ENCODE assay signal across 2 cellular contexts in the genomic region with DNA sequence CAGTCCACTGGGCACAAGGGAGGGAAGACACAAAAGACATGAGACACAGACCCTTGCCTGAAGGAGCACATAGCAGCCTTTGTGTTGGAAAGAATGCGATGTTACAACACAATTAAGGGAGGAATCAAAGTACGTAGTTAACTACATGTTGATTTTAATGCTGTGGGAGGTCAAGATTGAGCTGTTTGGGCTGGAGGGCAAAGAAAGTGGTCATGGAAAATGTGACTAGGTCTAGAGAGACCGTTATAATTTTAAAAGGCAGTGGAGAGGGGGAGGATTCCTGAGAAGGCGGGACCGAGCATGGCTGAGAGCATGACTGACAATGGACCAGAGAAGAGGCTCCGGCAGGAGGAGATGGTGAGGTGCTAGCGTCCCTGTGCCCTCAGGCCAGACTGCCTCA.
TF ChIP-seq lines count a peak whose summit lies in the region.

No MANE protein-coding gene starts in this region.

TF ChIP-seq in HepG2, 621 proteins besides CTCF, POLR2A, EP300 and RAD21:
- TF ChIP-seq SOX13 (IDR thresholded peaks at IDR 0.05) = no peak
- peak in 1 of 2 experiments; percentile 79; a peak in 2 of 4 replicates for TF ChIP-seq SOX13 (CRISPR knock-in tag; conservative IDR thresholded peaks at IDR 0.05 in 1 of 2, IDR thresholded peaks at IDR 0.05 in 1 of 2)
- TF ChIP-seq FOXA1 (IDR thresholded peaks at IDR 0.05) = no peak
- TF ChIP-seq FOXA1 (CRISPR knock-in tag; IDR thresholded peaks at IDR 0.05) = peak; percentile 42; the same call in 1 of the 2 replicates
- TF ChIP-seq ZNF124 (CRISPR knock-in tag; IDR thresholded peaks at IDR 0.05) = no peak
- peak; percentile 43; the same call in 1 of the 2 replicates for TF ChIP-seq ZNF292 (CRISPR knock-in tag; IDR thresholded peaks at IDR 0.05; ENCODE audit: borderline replicate concordance, low read depth)
- TF ChIP-seq HMG20A (CRISPR knock-in tag; IDR thresholded peaks at IDR 0.05; ENCODE audit: borderline replicate concordance) = 0 out of 2 replicates have a peak, but pooled peaks have one; percentile 25
- TF ChIP-seq, protein P1, sequence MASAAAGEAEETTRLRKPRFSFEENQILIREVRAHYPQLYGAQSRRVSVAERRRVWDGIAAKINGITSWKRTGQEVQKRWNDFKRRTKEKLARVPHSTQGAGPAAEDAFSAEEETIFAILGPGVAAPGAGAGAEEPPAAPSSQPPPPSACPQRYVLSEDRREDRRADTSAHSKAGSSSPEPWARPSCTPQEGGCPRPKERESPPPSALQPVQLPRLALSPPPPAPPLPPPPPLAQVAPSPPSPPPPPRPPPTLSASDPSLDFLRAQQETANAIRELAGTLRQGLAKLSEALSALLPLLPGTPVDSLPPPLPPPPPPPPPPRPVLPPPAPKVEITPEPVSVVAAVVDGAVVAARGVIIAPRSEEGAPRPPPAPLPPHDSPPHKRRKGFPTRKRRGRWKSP (CRISPR knock-in tag; IDR thresholded peaks at IDR 0.05) = no peak
- TF ChIP-seq TEAD3 (CRISPR knock-in tag; optimal IDR thresholded peaks at IDR 0.05; ENCODE audit: borderline replicate concordance) = peak; percentile 36
- peak; percentile 34; the same call in 1 of the 2 replicates for TF ChIP-seq GATAD2A (CRISPR knock-in tag; IDR thresholded peaks at IDR 0.05)
- TF ChIP-seq, protein P2, sequence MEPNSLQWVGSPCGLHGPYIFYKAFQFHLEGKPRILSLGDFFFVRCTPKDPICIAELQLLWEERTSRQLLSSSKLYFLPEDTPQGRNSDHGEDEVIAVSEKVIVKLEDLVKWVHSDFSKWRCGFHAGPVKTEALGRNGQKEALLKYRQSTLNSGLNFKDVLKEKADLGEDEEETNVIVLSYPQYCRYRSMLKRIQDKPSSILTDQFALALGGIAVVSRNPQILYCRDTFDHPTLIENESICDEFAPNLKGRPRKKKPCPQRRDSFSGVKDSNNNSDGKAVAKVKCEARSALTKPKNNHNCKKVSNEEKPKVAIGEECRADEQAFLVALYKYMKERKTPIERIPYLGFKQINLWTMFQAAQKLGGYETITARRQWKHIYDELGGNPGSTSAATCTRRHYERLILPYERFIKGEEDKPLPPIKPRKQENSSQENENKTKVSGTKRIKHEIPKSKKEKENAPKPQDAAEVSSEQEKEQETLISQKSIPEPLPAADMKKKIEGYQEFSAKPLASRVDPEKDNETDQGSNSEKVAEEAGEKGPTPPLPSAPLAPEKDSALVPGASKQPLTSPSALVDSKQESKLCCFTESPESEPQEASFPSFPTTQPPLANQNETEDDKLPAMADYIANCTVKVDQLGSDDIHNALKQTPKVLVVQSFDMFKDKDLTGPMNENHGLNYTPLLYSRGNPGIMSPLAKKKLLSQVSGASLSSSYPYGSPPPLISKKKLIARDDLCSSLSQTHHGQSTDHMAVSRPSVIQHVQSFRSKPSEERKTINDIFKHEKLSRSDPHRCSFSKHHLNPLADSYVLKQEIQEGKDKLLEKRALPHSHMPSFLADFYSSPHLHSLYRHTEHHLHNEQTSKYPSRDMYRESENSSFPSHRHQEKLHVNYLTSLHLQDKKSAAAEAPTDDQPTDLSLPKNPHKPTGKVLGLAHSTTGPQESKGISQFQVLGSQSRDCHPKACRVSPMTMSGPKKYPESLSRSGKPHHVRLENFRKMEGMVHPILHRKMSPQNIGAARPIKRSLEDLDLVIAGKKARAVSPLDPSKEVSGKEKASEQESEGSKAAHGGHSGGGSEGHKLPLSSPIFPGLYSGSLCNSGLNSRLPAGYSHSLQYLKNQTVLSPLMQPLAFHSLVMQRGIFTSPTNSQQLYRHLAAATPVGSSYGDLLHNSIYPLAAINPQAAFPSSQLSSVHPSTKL (CRISPR knock-in tag; IDR thresholded peaks at IDR 0.05) = peak; percentile 25; the same call in 1 of the 2 replicates
- TF ChIP-seq MED1 (CRISPR knock-in tag; IDR thresholded peaks at IDR 0.05) = 0 out of 2 replicates have a peak, but pooled peaks have one; percentile 12
- no peak for TF ChIP-seq SOX6 (IDR thresholded peaks at IDR 0.05)
- peak; percentile 54 for TF ChIP-seq SOX6 (CRISPR knock-in tag; IDR thresholded peaks at IDR 0.05)
- no peak for TF ChIP-seq EEA1 (CRISPR knock-in tag; IDR thresholded peaks at IDR 0.05; ENCODE audit: borderline replicate concordance)
- TF ChIP-seq, protein P3, sequence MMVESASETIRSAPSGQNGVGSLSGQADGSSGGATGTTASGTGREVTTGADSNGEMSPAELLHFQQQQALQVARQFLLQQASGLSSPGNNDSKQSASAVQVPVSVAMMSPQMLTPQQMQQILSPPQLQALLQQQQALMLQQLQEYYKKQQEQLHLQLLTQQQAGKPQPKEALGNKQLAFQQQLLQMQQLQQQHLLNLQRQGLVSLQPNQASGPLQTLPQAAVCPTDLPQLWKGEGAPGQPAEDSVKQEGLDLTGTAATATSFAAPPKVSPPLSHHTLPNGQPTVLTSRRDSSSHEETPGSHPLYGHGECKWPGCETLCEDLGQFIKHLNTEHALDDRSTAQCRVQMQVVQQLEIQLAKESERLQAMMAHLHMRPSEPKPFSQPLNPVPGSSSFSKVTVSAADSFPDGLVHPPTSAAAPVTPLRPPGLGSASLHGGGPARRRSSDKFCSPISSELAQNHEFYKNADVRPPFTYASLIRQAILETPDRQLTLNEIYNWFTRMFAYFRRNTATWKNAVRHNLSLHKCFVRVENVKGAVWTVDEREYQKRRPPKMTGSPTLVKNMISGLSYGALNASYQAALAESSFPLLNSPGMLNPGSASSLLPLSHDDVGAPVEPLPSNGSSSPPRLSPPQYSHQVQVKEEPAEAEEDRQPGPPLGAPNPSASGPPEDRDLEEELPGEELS (CRISPR knock-in tag; IDR thresholded peaks at IDR 0.05) = 0 out of 2 replicates have a peak, but pooled peaks have one; percentile 18
- TF ChIP-seq CEBPG (CRISPR knock-in tag; IDR thresholded peaks at IDR 0.05) = peak; percentile 33; the same call in 1 of the 2 replicates
- peak; percentile 34; the same call in 1 of the 2 replicates for TF ChIP-seq NCOA2 (CRISPR knock-in tag; IDR thresholded peaks at IDR 0.05)
- TF ChIP-seq, protein P4, sequence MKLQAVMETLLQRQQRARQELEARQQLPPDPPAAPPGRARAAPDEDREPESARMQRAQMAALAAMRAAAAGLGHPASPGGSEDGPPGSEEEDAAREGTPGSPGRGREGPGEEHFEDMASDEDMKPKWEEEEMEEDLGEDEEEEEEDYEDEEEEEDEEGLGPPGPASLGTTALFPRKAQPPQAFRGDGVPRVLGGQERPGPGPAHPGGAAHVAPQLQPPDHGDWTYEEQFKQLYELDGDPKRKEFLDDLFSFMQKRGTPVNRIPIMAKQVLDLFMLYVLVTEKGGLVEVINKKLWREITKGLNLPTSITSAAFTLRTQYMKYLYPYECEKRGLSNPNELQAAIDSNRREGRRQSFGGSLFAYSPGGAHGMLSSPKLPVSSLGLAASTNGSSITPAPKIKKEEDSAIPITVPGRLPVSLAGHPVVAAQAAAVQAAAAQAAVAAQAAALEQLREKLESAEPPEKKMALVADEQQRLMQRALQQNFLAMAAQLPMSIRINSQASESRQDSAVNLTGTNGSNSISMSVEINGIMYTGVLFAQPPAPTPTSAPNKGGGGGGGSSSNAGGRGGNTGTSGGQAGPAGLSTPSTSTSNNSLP (IDR thresholded peaks at IDR 0.05; ENCODE audit: low read depth, low read length) = peak; percentile 74
- no peak for TF ChIP-seq ZNF839 (CRISPR knock-in tag; IDR thresholded peaks at IDR 0.05; ENCODE audit: borderline replicate concordance)
- peak; percentile 49 for TF ChIP-seq HNF4A (CRISPR knock-in tag; IDR thresholded peaks at IDR 0.05)
- no peak for TF ChIP-seq CEBPB (IDR thresholded peaks at IDR 0.05; ENCODE audit: borderline replicate concordance, low read depth, low read length)
- 0 out of 2 replicates have a peak, but pooled peaks have one; percentile 45 for TF ChIP-seq CHD4 (IDR thresholded peaks at IDR 0.05; ENCODE audit: borderline replicate concordance, low read length)

TF ChIP-seq in H1, 55 proteins besides CTCF, POLR2A, EP300 and RAD21 (continued from another document):
- TF ChIP-seq NANOG (IDR thresholded peaks at IDR 0.05; ENCODE audit: insufficient read depth, low read depth, low read length, poor library complexity, severe bottlenecking) = no peak
- TF ChIP-seq KDM5A (IDR thresholded peaks at IDR 0.05; ENCODE audit: low read length) = no peak
- TF ChIP-seq HDAC2 (IDR thresholded peaks at IDR 0.05; ENCODE audit: borderline replicate concordance in 1 of 2, low read depth in 2 of 2, low read length in 2 of 2) = no peak
- TF ChIP-seq CEBPB (IDR thresholded peaks at IDR 0.05; ENCODE audit: low read depth, low read length) = no peak
- no peak for TF ChIP-seq PHF8 (conservative IDR thresholded peaks at IDR 0.05; ENCODE audit: low read depth, low read length)
- TF ChIP-seq NRF1 (IDR thresholded peaks at IDR 0.05; ENCODE audit: low read depth, low read length) = no peak
- TF ChIP-seq TAF1 (IDR thresholded peaks at IDR 0.05; ENCODE audit: low read depth, low read length) = no peak
- TF ChIP-seq GTF2F1 (IDR thresholded peaks at IDR 0.05; ENCODE audit: borderline replicate concordance, low read depth, low read length) = no peak
- TF ChIP-seq JUN (IDR thresholded peaks at IDR 0.05; ENCODE audit: low read depth, low read length) = no peak
- TF ChIP-seq YY1 (IDR thresholded peaks at IDR 0.05; ENCODE audit: low read depth, low read length) = no peak
- no peak for TF ChIP-seq RNF2 (IDR thresholded peaks at IDR 0.05; ENCODE audit: borderline replicate concordance, low read depth, low read length, missing control alignments, poor library complexity, severe bottlenecking)
- TF ChIP-seq, protein P5, sequence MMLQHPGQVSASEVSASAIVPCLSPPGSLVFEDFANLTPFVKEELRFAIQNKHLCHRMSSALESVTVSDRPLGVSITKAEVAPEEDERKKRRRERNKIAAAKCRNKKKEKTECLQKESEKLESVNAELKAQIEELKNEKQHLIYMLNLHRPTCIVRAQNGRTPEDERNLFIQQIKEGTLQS (IDR thresholded peaks at IDR 0.05; ENCODE audit: insufficient read depth, low read depth, low read length) = no peak
- no peak for TF ChIP-seq POU5F1 (IDR thresholded peaks at IDR 0.05; ENCODE audit: low read depth, low read length)
- TF ChIP-seq CBX5 (IDR thresholded peaks at IDR 0.05; ENCODE audit: low read depth, low read length) = no peak
- no peak for TF ChIP-seq BCL11A (IDR thresholded peaks at IDR 0.05; ENCODE audit: low read depth in 2 of 2, low read length in 2 of 2)
